In genomic region chr3:112333002-112333385, GRCh38 we compare ENCODE assay signal across 9 cellular contexts. TPM values are rescaled to one million over a fixed set of nuclear protein-coding genes. Genes with fewer than 3 reads are reported as not detected.
DNase-seq lines count a peak whose midpoint lies in the region; ATAC-seq and TF ChIP-seq lines count a peak whose summit lies in the region.
"Had no signal": no experiment of that assay in that cellular context is flagged by ENCODE, and none has a peak within 500 bp of the region (broad histone marks: within the 10 kb centered on the region; RNA-seq: fewer than 3 reads in every experiment).

Gene CD200 (plus strand): TSS chr3:112333156. CDS start chr3:112333213, 57 bp downstream.

- H3K27me3 ChIP-seq in HAP-1 (ENCODE audit: low read depth) (no peaks in the 10 kb centered on the region), esophagus squamous epithelium (peaks cover 0 to 11% (median 0%) of the 10 kb centered on the region in 4 donors)
- no peaks in the 10 kb centered on the region for H3K27me3 ChIP-seq in naive thymus-derived CD4-positive, alpha-beta T cell (ENCODE audit: control insufficient read depth in 2 of 2, insufficient read depth in 2 of 2, low read length in 2 of 2)

- peaks cover 47% of the 10 kb centered on the region for H3K36me3 Mint-ChIP-seq in activated T-cell treated with anti-CD3 and anti-CD28 coated beads, Interleukin-2, amount 50 U/mL, for 24 hours (ENCODE audit: low read depth)
- H3K36me3 Mint-ChIP-seq in naive thymus-derived CD4-positive, alpha-beta T cell, result peaks cover 0 to 6% (median 0%) of the 10 kb centered on the region in 5 donors

- H3K4me1 ChIP-seq in HAP-1 (peaks cover 5% of the 10 kb centered on the region), esophagus squamous epithelium (peaks cover 0 to 16% (median 0%) of the 10 kb centered on the region in 3 donors)
- H3K4me1 ChIP-seq in naive thymus-derived CD4-positive, alpha-beta T cell (ENCODE audit: control insufficient read depth in 2 of 2, insufficient read depth in 2 of 2, low read length in 2 of 2), result peaks cover 0 to 6% of the 10 kb centered on the region in 2 donors

- 1 to 2% methylated on average over 18 to 20 of the region's 28 CpGs for WGBS in esophagus squamous epithelium, 2 donors

- CTCF ChIA-PET in naive thymus-derived CD4-positive, alpha-beta T cell (lab: Charles Lee), result interaction anchor here (0.7 to 2.7 kb wide), 9 partner anchors 39 to 1877 kb away, joined by 3 to 24 read pairs (median 4); partner anchors contain the start of genes BTLA and SLC9C1

- peak; percentile 53 for DNase-seq in DMS153 treated with DMSO at 0.1 percent for 48 hours (lab: John Stamatoyannopoulos, UW; ENCODE audit: unreplicated experiment)
- peak; percentile 56 to 82 for DNase-seq in HAP-1 (ENCODE audit: low spot score in 2 of 2)
- peak; percentile 21 for DNase-seq in NCI-H2227 treated with DMSO at 0.1 percent for 48 hours (lab: John Stamatoyannopoulos, UW)
- peak; percentile 76 for DNase-seq in activated T-cell treated with anti-CD3 and anti-CD28 coated beads, Interleukin-2, amount 50 U/mL, for 24 hours
- no peak for DNase-seq in esophagus squamous epithelium (lab: John Stamatoyannopoulos, UW)
- peak; percentile 25 to 69 (median 42) for DNase-seq in naive thymus-derived CD4-positive, alpha-beta T cell
- peak; percentile 41 for DNase-seq in stimulated activated naive CD4-positive, alpha-beta T cell treated with Interleukin-2 at 50 U/mL for 16 hours (lab: John Stamatoyannopoulos, UW)
- DNase-seq in HUDEP-2 (lab: John Stamatoyannopoulos, UW; ENCODE audit: unreplicated experiment in 76 of 76), result no peak

- peak within 1 kb of the TSS; percentile 77 to 88 (median 81) for H3K27ac ChIP-seq in esophagus squamous epithelium
- peak within 1 kb of the TSS; percentile 62 for H3K27ac ChIP-seq in naive thymus-derived CD4-positive, alpha-beta T cell (ENCODE audit: low read depth, low read length)
- H3K27ac ChIP-seq: KMS-11 had no signal

- no peaks in the 10 kb centered on the region for H3K27me3 Mint-ChIP-seq in activated T-cell treated with anti-CD3 and anti-CD28 coated beads, Interleukin-2, amount 50 U/mL, for 24 hours
- no peaks in the 10 kb centered on the region for H3K27me3 Mint-ChIP-seq in naive thymus-derived CD4-positive, alpha-beta T cell

- H3K36me3 ChIP-seq in HAP-1 (replicated peaks) (no peaks in the 10 kb centered on the region), esophagus squamous epithelium (no peaks in the 10 kb centered on the region)
- peaks cover 0 to 5% (median 0%) of the 10 kb centered on the region in 3 experiments for H3K36me3 ChIP-seq in naive thymus-derived CD4-positive, alpha-beta T cell (ENCODE audit: control insufficient read depth in 2 of 3, insufficient read depth in 3 of 3, low read length in 3 of 3)

- in situ Hi-C loops in HAP-1 (cut with MboI; ENCODE audit: low sequenced_read_pairs), result loop anchor here (10.0 kb wide), 1 partner anchor 192 kb away; no protein-coding TSS in a partner anchor

- intact Hi-C loops in esophagus squamous epithelium (cut with DNase I), result no loop called here
- intact Hi-C loops in naive thymus-derived CD4-positive, alpha-beta T cell (cut with micrococcal nuclease), result loop anchor here in 1 of 2 donors (1.0 kb wide), 2 partner anchors 8 to 166 kb away; partner anchors contain the start of gene BTLA

- peak within 1 kb of the TSS; percentile 40 for H3K4me3 ChIP-seq in HAP-1
- H3K4me3 ChIP-seq in esophagus squamous epithelium, result peak within 1 kb of the TSS; percentile 32 to 63 (median 52)
- H3K4me3 ChIP-seq in naive thymus-derived CD4-positive, alpha-beta T cell (ENCODE audit: low read length), result peak within 1 kb of the TSS; percentile 78

- POLR2A ChIA-PET in naive thymus-derived CD4-positive, alpha-beta T cell (lab: Charles Lee), result interaction anchor here (0.6 to 2.9 kb wide), 16 partner anchors 9 to 657 kb away, joined by 3 to 12 read pairs (median 3); partner anchors contain the start of genes ATG3, BTLA and SLC35A5

- peak within 1 kb of the TSS; percentile 92 for H3K4me3 Mint-ChIP-seq in activated T-cell treated with anti-CD3 and anti-CD28 coated beads, Interleukin-2, amount 50 U/mL, for 24 hours
- H3K4me3 Mint-ChIP-seq in naive thymus-derived CD4-positive, alpha-beta T cell, result peak within 1 kb of the TSS; percentile 82 to 95 (median 92)

- peak in 1 of 6 experiments; percentile 6 for TF ChIP-seq CTCF in esophagus squamous epithelium (IDR thresholded peaks at IDR 0.05)

- peak in 2 of 4 donors; percentile 27 to 56 for TF ChIP-seq POLR2A in esophagus squamous epithelium (IDR thresholded peaks at IDR 0.05)

- H3K4me1 Mint-ChIP-seq in activated T-cell treated with anti-CD3 and anti-CD28 coated beads, Interleukin-2, amount 50 U/mL, for 24 hours (ENCODE audit: low read depth), result peaks cover 49% of the 10 kb centered on the region
- H3K4me1 Mint-ChIP-seq in naive thymus-derived CD4-positive, alpha-beta T cell, result peaks cover 14 to 56% (median 47%) of the 10 kb centered on the region in 7 donors

- no peaks in the 10 kb centered on the region for H3K9me3 Mint-ChIP-seq in activated T-cell treated with anti-CD3 and anti-CD28 coated beads, Interleukin-2, amount 50 U/mL, for 24 hours
- H3K9me3 Mint-ChIP-seq in naive thymus-derived CD4-positive, alpha-beta T cell, result no peaks in the 10 kb centered on the region

- H3K9me3 ChIP-seq in HAP-1, result no peaks in the 10 kb centered on the region
- H3K9me3 ChIP-seq in esophagus squamous epithelium, result no peaks in the 10 kb centered on the region
- no peaks in the 10 kb centered on the region for H3K9me3 ChIP-seq in naive thymus-derived CD4-positive, alpha-beta T cell (ENCODE audit: control insufficient read depth in 2 of 3, low read length in 3 of 3)

- ATAC-seq in naive thymus-derived CD4-positive, alpha-beta T cell, result peak; percentile 79

- peak within 1 kb of the TSS; percentile 86 for H3K27ac Mint-ChIP-seq in activated T-cell treated with anti-CD3 and anti-CD28 coated beads, Interleukin-2, amount 50 U/mL, for 24 hours
- H3K27ac Mint-ChIP-seq in naive thymus-derived CD4-positive, alpha-beta T cell, result peak within 1 kb of the TSS; percentile 71 to 90 (median 78)

RNA-seq across cellular contexts. Expression of gene CD200, which starts in this region (rescaled TPM):
- total RNA-seq in esophagus squamous epithelium, result 1 to 10 TPM in 3 of 4 donors, under 1 TPM in 1; 0.27 to 8.4 (median 1.4) TPM
- 1 to 10 TPM; 2.5 to 9.1 (median 2.9) TPM for total RNA-seq in naive thymus-derived CD4-positive, alpha-beta T cell
- polyA plus RNA-seq in naive thymus-derived CD4-positive, alpha-beta T cell, result 1 to 10 TPM; 2.5 to 3.0 TPM

Comparison
In these comparisons a context has a peak if more than half of its experiments do, and no peak if none do; other contexts are left out.
1. DNase-seq: peak in DMS153 treated with DMSO at 0.1 percent for 48 hours (single experiment), HAP-1 (2 of 2), NCI-H2227 treated with DMSO at 0.1 percent for 48 hours (single experiment), activated T-cell treated with anti-CD3 and anti-CD28 coated beads, Interleukin-2, amount 50 U/mL, for 24 hours (single experiment), naive thymus-derived CD4-positive, alpha-beta T cell (9 of 9) and stimulated activated naive CD4-positive, alpha-beta T cell treated with Interleukin-2 at 50 U/mL for 16 hours (single experiment); none in esophagus squamous epithelium (single experiment) and HUDEP-2 (0 of 76).
2. Peak in every context shown above with its lines, with median percentiles within 50 percentile points of each other: H3K4me3 ChIP-seq.